Comparison of ENCODE assay signal across 8 cellular contexts in genomic region chr17:48804936-48805411, GRCh38. TPM values are rescaled to one million over a fixed set of nuclear protein-coding genes. Genes with fewer than 3 reads are reported as not detected.
DNase-seq lines count a peak whose midpoint lies in the region; ATAC-seq and TF ChIP-seq lines count a peak whose summit lies in the region.

No MANE protein-coding gene starts in this region.

- TF ChIP-seq POLR2A in uterus (IDR thresholded peaks at IDR 0.05) = no peak

- no peaks in the 10 kb centered on the region for H3K9me3 ChIP-seq in uterus

- TF ChIP-seq CTCF in uterus (IDR thresholded peaks at IDR 0.05) = peak; percentile 77 to 90 (median 86)

- peak; percentile 83 for ATAC-seq in Right ventricle myocardium inferior

- no peaks in the 10 kb centered on the region for H3K36me3 ChIP-seq in uterus

- in situ Hi-C loops in SK-MEL-5 (cut with HindIII; ENCODE audit: low pct_unique_long_range_greater_than_20kb, low sequenced_read_pairs) = no loop called here

- H3K4me1 ChIP-seq in uterus = no peaks in the 10 kb centered on the region

- no peak overlapping the region for H3K27ac ChIP-seq in uterus

- DNase-seq in DMS53 treated with DMSO at 0.1 percent for 48 hours (lab: John Stamatoyannopoulos, UW; ENCODE audit: unreplicated experiment) (peak; percentile 65), HuH-7.5 (ENCODE audit: low spot score) (peak; percentile 67), SK-MEL-5 (ENCODE audit: low read depth, low spot score) (peak; percentile 77), Right ventricle myocardium inferior (ENCODE audit: missing footprints) (no peak), posterior cingulate gyrus (peak; percentile 32 to 95 (median 70)), uterus (peak; percentile 39 to 49), GF-D8 (lab: John Stamatoyannopoulos, UW) (no peak)
- peak; percentile 41 to 64 (median 50) for DNase-seq in activated naive CD4-positive, alpha-beta T cell (lab: John Stamatoyannopoulos, UW)

- H3K4me3 ChIP-seq in uterus = no peak overlapping the region

- intact Hi-C loops in Right ventricle myocardium inferior (cut with DNase I) = loop anchor here (1.0 kb wide), 1 partner anchor 74 kb away; no protein-coding TSS in a partner anchor
- intact Hi-C loops in posterior cingulate gyrus (cut with DNase I) = loop anchor here (2.0 kb wide), 1 partner anchor 74 kb away; no protein-coding TSS in a partner anchor
- intact Hi-C loops in uterus (cut with DNase I; ENCODE audit: low total_unique reads) = loop anchor here (10.0 kb wide), 1 partner anchor 230 kb away; no protein-coding TSS in a partner anchor

- no peaks in the 10 kb centered on the region for H3K27me3 ChIP-seq in uterus

RNA-seq across cellular contexts. Expression of gene TTLL6, which starts 12.1 kb away (rescaled TPM):
- 1.7 and 2.1 TPM in 2 replicates for total RNA-seq in SK-MEL-5 (2014; rRNA removed; shearing (Covaris generic))
- polyA plus RNA-seq in SK-MEL-5 (2015; cell fraction: cytosol; rRNA removed) = 0.69 and 3.5 TPM in 2 replicates
- polyA plus RNA-seq in SK-MEL-5 (2015; cell fraction: nucleus; rRNA removed) = 15.5 and 28.7 TPM in 2 replicates
- total RNA-seq in Right ventricle myocardium inferior (0.08 TPM), uterus (under 1 TPM in 2 of 4 donors, not detected in 2; 0.41 to 0.91 TPM)

RNA-seq across cellular contexts. Expression of gene CALCOCO2, which starts 25.9 kb away (rescaled TPM):
- total RNA-seq in SK-MEL-5 (2014; rRNA removed; shearing (Covaris generic)) = 29.1 and 37.7 TPM in 2 replicates
- 51.4 and 70.8 TPM in 2 replicates for polyA plus RNA-seq in SK-MEL-5 (2015; cell fraction: cytosol; rRNA removed)
- 112 and 126 TPM in 2 replicates for polyA plus RNA-seq in SK-MEL-5 (2015; cell fraction: nucleus; rRNA removed)
- total RNA-seq in Right ventricle myocardium inferior = 321 TPM
- 100 to 1,000 TPM in 2 of 4 donors, 10 to 100 TPM in 2; 40.9 to 318 (median 118) TPM for total RNA-seq in uterus

Comparison
In these comparisons a context has a peak if more than half of its experiments do, and no peak if none do; other contexts are left out.
1. DNase-seq: peak in DMS53 treated with DMSO at 0.1 percent for 48 hours (single experiment), HuH-7.5 (single experiment), SK-MEL-5 (single experiment), activated naive CD4-positive, alpha-beta T cell (4 of 4), posterior cingulate gyrus (10 of 10) and uterus (2 of 2); none in Right ventricle myocardium inferior (single experiment) and GF-D8 (single experiment).